ENCODE assay signal across 1 cellular context in the genomic region with DNA sequence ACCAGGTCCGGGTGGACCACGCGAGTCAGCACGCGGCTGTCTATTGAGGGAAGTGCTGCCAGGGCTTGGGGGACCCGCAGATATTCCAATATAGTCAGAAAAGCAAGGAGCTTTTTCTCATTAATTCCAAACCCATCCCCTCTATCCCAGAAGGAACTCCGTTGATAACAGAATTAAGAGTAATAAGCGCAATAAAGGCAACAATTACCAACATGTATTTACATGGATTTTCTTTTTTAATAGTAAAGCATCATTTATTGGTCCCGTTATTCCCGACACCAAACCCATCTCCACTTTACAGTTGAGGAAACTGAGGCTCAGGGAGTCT.
TF ChIP-seq lines count a peak whose summit lies in the region.

No MANE protein-coding gene starts in this region.

TF ChIP-seq in H1, 55 proteins besides CTCF, POLR2A, EP300 and RAD21:
- TF ChIP-seq, protein P1, sequence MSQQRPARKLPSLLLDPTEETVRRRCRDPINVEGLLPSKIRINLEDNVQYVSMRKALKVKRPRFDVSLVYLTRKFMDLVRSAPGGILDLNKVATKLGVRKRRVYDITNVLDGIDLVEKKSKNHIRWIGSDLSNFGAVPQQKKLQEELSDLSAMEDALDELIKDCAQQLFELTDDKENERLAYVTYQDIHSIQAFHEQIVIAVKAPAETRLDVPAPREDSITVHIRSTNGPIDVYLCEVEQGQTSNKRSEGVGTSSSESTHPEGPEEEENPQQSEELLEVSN (IDR thresholded peaks at IDR 0.05) = peak; percentile 94
- TF ChIP-seq, protein P2, sequence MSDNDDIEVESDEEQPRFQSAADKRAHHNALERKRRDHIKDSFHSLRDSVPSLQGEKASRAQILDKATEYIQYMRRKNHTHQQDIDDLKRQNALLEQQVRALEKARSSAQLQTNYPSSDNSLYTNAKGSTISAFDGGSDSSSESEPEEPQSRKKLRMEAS (IDR thresholded peaks at IDR 0.05) = peak; percentile 94; the same call in 1 of the 2 replicates
- TF ChIP-seq EGR1 (IDR thresholded peaks at IDR 0.05; ENCODE audit: borderline replicate concordance, low read depth, low read length) (no peak), ZNF274 (IDR thresholded peaks at IDR 0.05; ENCODE audit: borderline replicate concordance, extremely low read depth, low read length) (no peak), SAP30 (IDR thresholded peaks at IDR 0.05; ENCODE audit: insufficient read depth, insufficient replicate concordance, low read length) (no peak), GTF2F1 (IDR thresholded peaks at IDR 0.05; ENCODE audit: borderline replicate concordance, low read depth, low read length) (no peak), CTBP2 (IDR thresholded peaks at IDR 0.05; ENCODE audit: borderline replicate concordance, insufficient read depth, insufficient read length, low read length) (no peak), BRCA1 (IDR thresholded peaks at IDR 0.05; ENCODE audit: low read depth, low read length) (no peak), CBX8 (IDR thresholded peaks at IDR 0.05; ENCODE audit: borderline replicate concordance, low read depth, low read length) (no peak), TEAD4 (IDR thresholded peaks at IDR 0.05; ENCODE audit: low read depth, low read length) (no peak), KDM1A (IDR thresholded peaks at IDR 0.05; ENCODE audit: borderline replicate concordance, low read length) (no peak)
TF ChIP-seq in H1: peak in this region for 2.
